2 cellular contexts compared by ENCODE assay signal in the genomic region with DNA sequence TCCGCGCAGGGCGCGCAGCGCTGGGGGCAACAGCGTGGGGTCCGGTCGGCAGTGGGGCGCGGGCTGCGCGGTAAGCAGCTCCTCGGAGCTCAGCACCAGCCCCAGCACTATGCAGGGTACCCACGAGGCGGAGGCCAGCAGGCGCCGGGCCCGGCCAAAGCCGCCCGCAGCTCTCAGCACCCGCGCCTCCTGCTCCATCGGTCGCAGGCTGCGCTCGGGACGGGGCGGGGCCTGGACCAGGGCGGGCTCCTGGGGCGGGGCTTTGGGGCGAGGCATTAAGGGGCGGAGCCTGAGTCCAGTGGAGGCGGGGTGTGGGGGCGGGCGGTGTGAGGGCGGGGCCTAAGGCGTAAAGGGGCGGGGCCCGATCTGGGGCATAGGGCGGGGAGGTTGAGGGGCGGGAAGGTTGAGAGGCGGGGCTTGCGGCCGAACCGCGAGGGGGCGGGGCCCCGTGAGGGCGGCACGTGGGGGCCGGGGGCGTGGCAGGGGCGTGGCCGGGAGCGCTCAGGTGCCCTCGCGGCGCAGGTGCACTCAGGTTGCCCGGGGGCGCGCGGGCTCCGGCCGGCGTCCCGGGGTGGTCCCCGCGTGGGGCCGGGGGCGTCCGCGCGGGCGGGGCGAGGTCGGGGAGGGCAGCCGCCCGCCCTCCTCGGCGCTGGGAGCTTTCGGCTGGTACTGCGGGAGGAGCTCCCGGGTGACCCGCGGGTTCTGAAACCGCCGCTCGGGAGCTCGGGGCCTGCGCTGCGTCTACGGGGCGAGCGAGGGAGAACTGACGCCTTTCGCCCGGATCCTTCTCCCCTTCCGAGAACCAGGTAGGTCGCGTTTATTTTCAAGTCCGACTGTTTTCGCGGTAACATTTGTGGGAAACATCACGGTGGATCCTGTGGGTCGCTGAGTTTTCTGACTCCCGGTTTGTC.
TF ChIP-seq lines count a peak whose summit lies in the region.

No MANE protein-coding gene starts in this region.

TF ChIP-seq in GM12891, 5 proteins besides CTCF, POLR2A, EP300 and RAD21:
- no peak for TF ChIP-seq PAX5 (IDR thresholded peaks at IDR 0.05; ENCODE audit: insufficient read depth, low read length, severe bottlenecking)
- TF ChIP-seq SPI1 (IDR thresholded peaks at IDR 0.05; ENCODE audit: low read depth, low read length), result no peak
- no peak for TF ChIP-seq POU2F2 (IDR thresholded peaks at IDR 0.05; ENCODE audit: low read depth, low read length)
- no peak for TF ChIP-seq POLR2AphosphoS5 (IDR thresholded peaks at IDR 0.05; ENCODE audit: low read depth, low read length)
- TF ChIP-seq TAF1 (IDR thresholded peaks at IDR 0.05; ENCODE audit: low read depth, low read length), result no peak
TF ChIP-seq in GM12891: peak in this region for 0.

TF ChIP-seq in H1, 55 proteins besides CTCF, POLR2A, EP300 and RAD21:
- TF ChIP-seq USF2 (IDR thresholded peaks at IDR 0.05; ENCODE audit: low read length) (peak; percentile 44; the same call in 1 of the 2 replicates), KDM4A (IDR thresholded peaks at IDR 0.05; ENCODE audit: low read depth, low read length, severe bottlenecking) (peak; percentile 95), EZH2 (IDR thresholded peaks at IDR 0.05; ENCODE audit: low read depth, low read length, severe bottlenecking) (peak; percentile 26), ASH2L (IDR thresholded peaks at IDR 0.05; ENCODE audit: low read length) (no peak), SRF (IDR thresholded peaks at IDR 0.05; ENCODE audit: low read depth, low read length) (no peak)
- TF ChIP-seq, protein P1, sequence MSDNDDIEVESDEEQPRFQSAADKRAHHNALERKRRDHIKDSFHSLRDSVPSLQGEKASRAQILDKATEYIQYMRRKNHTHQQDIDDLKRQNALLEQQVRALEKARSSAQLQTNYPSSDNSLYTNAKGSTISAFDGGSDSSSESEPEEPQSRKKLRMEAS (IDR thresholded peaks at IDR 0.05), result peak; percentile 50; the same call in 1 of the 2 replicates
